24 cellular contexts compared by ENCODE assay signal in genomic region chr1:224996266-224996665, GRCh38.
"Had no signal": no experiment of that assay in that cellular context is flagged by ENCODE, and none has a peak within 500 bp of the region (broad histone marks: within the 10 kb centered on the region; RNA-seq: fewer than 3 reads in every experiment).

No MANE protein-coding gene starts in this region.

- ATAC-seq: activated CD4-positive, alpha-beta T cell treated with anti-CD3 and anti-CD28 coated beads for 36 hours; gastrocnemius medialis; naive thymus-derived CD4-positive, alpha-beta T cell; stimulated activated memory B cell treated with anti-CD40 and anti-IgM and Interleukin-4, amounts not matched to agents 10 μg/mL and 1 μg/mL and 100 μg/mL, for 72 hours; stimulated activated naive CD8-positive, alpha-beta T cell treated with anti-CD3 and anti-CD28 coated beads, Interleukin-15, amount 100 ng/mL, for 72 hours had no signal

- H3K4me3 ChIP-seq: esophagus squamous epithelium, gastrocnemius medialis, hepatocyte, ovary, prostate gland, sigmoid colon, uterus had no signal

- DNase-seq: activated CD4-positive, alpha-beta T cell treated with anti-CD3 and anti-CD28 coated beads for 36 hours; activated CD4-positive, CD25-positive, alpha-beta regulatory T cell; activated CD8-positive, alpha-beta memory T cell treated with anti-CD3 and anti-CD28 coated beads for 24 hours; activated effector memory CD4-positive, alpha-beta T cell treated with Interleukin-2 at 50 U/mL for 16 hours; activated naive CD4-positive, alpha-beta T cell treated with Interleukin-2 at 50 U/mL for 16 hours; anterior cingulate cortex; brain microvascular endothelial cell; central memory CD4-positive, alpha-beta T cell; esophagus squamous epithelium; gastrocnemius medialis; kidney; midbrain; naive thymus-derived CD4-positive, alpha-beta T cell; ovary; sigmoid colon; small intestine; stimulated activated CD4-positive, alpha-beta T cell treated with anti-CD3 and anti-CD28 coated beads, Interleukin-4, amount 100 ng/mL, for 4 hours; stimulated activated CD8-positive, alpha-beta memory T cell treated with anti-CD3 and anti-CD28 coated beads, Interleukin-4, amount 100 ng/mL, for 48 hours; stimulated activated naive CD8-positive, alpha-beta T cell treated with anti-CD3 and anti-CD28 coated beads, Interleukin-15, amount 100 ng/mL, for 72 hours; substantia nigra; uterus had no signal
